ENCODE assay signal across 8 cellular contexts in the genomic region with DNA sequence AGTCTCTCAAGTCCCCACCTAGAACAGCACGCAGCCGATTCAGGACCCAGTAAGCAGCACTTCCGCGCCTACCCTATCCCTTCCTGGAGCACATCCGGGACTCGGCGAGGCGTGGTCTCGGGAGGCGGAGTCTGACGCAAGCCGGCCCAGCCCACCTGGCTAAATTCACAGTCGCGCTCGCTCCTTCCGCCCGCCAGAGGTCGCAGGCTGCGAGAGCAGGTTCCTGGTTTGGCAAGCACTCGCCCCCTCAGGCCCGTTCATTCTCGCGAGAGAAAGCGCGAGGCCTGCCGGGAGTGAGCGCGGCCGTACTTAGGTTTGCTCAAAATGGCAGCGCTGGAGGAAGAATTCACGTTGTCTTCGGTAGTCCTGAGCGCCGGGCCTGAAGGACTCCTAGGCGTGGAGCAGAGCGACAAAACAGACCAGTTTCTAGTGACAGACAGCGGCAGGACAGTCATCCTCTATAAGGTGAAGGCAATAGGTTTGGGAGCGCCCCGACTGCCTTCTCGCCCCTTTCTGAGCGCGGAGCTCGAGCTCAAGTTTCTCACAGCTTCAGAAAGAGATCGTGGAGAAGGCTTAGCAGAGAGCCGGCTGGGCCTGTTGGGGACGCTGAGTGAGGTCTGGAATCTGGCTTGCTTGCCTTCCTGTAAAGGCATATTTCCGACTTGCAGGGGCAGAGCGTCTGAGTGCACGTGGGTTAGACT. TPM values are rescaled to one million over a fixed set of nuclear protein-coding genes. Genes with fewer than 3 reads are reported as not detected.
DNase-seq lines count a peak whose midpoint lies in the region; TF ChIP-seq lines count a peak whose summit lies in the region.

Gene NOL11 (plus strand): TSS at position 313 of the 701 bp plus-strand sequence. CDS start 12 bp downstream, at position 325.

- CTCF ChIA-PET in activated naive CD4-positive, alpha-beta T cell treated with anti-CD3 and anti-CD28 coated beads for 36 hours (lab: Charles Lee): interaction anchor here (0.6 to 2.0 kb wide), 9 partner anchors 13 to 375 kb away, joined by 3 to 11 read pairs (median 3); partner anchors contain the start of gene BPTF

- peak within 1 kb of the TSS; percentile 97 for H3K4me3 ChIP-seq in GM08714 (ENCODE audit: low read length)
- H3K4me3 ChIP-seq in neuronal stem cell (ENCODE audit: low read length in 2 of 2): peak within 1 kb of the TSS; percentile 88 to 92

- peak; percentile 92 for TF ChIP-seq CTCF in HFFc6 (IDR thresholded peaks at IDR 0.05)
- no peak for TF ChIP-seq CTCF in subcutaneous adipose tissue (IDR thresholded peaks at IDR 0.05; ENCODE audit: low read depth)

- H3K4me1 ChIP-seq in neuronal stem cell (ENCODE audit: control insufficient read depth in 2 of 2, insufficient read depth in 1 of 2, low read depth in 1 of 2, low read length in 2 of 2): peaks cover 2 to 15% of the 10 kb centered on the region in 2 donors

- H3K4me2 ChIP-seq in neuronal stem cell (ENCODE audit: insufficient read depth, low read length, poor library complexity, severe bottlenecking): peak within 1 kb of the TSS; percentile 66

- H2AFZ ChIP-seq in neuronal stem cell (ENCODE audit: low read length): peak within 1 kb of the TSS; percentile 90

- peaks cover 6% of the 10 kb centered on the region; the same call in 1 of the 2 replicates for H3K9me3 Mint-ChIP-seq in HFFc6
- no peaks in the 10 kb centered on the region for H3K9me3 Mint-ChIP-seq in activated naive CD4-positive, alpha-beta T cell treated with anti-CD3 and anti-CD28 coated beads for 36 hours

- no peak within 1 kb of the TSS for H4K91ac ChIP-seq in neuronal stem cell (ENCODE audit: low read depth, low read length, poor library complexity)

- no peak within 1 kb of the TSS for H2AK5ac ChIP-seq in neuronal stem cell (ENCODE audit: low read depth, low read length)

- no peak within 1 kb of the TSS for H2BK15ac ChIP-seq in neuronal stem cell (ENCODE audit: low read length)

- H2BK5ac ChIP-seq in neuronal stem cell (ENCODE audit: low read length): no peak within 1 kb of the TSS

- H3K4me3 Mint-ChIP-seq in HFFc6: peak within 1 kb of the TSS; percentile 100
- H3K4me3 Mint-ChIP-seq in activated naive CD4-positive, alpha-beta T cell treated with anti-CD3 and anti-CD28 coated beads for 36 hours: peak within 1 kb of the TSS; percentile 100

- no peak within 1 kb of the TSS for H4K8ac ChIP-seq in neuronal stem cell (ENCODE audit: low read depth, low read length)

- no peak within 1 kb of the TSS for H2BK120ac ChIP-seq in neuronal stem cell (ENCODE audit: low read depth, low read length)

- no peak within 1 kb of the TSS for H3K4ac ChIP-seq in neuronal stem cell (ENCODE audit: low read length)

- intact Hi-C loops in activated naive CD4-positive, alpha-beta T cell treated with anti-CD3 and anti-CD28 coated beads for 36 hours (cut with micrococcal nuclease): loop anchor here (1.0 to 2.0 kb wide), 7 partner anchors 108 to 745 kb away; partner anchors contain the start of genes BPTF and PSMD12

- H2BK12ac ChIP-seq in neuronal stem cell (ENCODE audit: low read length): no peak within 1 kb of the TSS

- H3K79me1 ChIP-seq in neuronal stem cell (ENCODE audit: low read depth, low read length): peaks cover 6% of the 10 kb centered on the region

- peak within 1 kb of the TSS; percentile 80 for H3K27ac ChIP-seq in neuronal stem cell (replicated peaks; ENCODE audit: low read length)

- peaks cover 0 to 4% of the 10 kb centered on the region in 2 donors for H3K9me3 ChIP-seq in neuronal stem cell (replicated peaks in 1 of 2; ENCODE audit: control insufficient read depth in 2 of 2, insufficient read depth in 1 of 2, low read depth in 1 of 2, low read length in 2 of 2)

- H3K27me3 Mint-ChIP-seq in HFFc6 (ENCODE audit: insufficient read depth): no peaks in the 10 kb centered on the region
- peaks cover 3% of the 10 kb centered on the region for H3K27me3 Mint-ChIP-seq in activated naive CD4-positive, alpha-beta T cell treated with anti-CD3 and anti-CD28 coated beads for 36 hours (ENCODE audit: low read depth)

- peak within 1 kb of the TSS; percentile 91 for H3K18ac ChIP-seq in neuronal stem cell (ENCODE audit: low read length)

- peaks cover 14 to 35% of the 10 kb centered on the region in 2 donors for H3K36me3 ChIP-seq in neuronal stem cell (replicated peaks in 1 of 2; ENCODE audit: control insufficient read depth in 2 of 2, insufficient read depth in 2 of 2, low read length in 2 of 2)

- peak within 1 kb of the TSS; percentile 95 for H3K9ac ChIP-seq in neuronal stem cell (ENCODE audit: low read depth, low read length, poor library complexity)

- no CpG with 5 or more reads among the region's 49 CpGs for WGBS in neuronal stem cell (ENCODE audit: extremely low coverage in 2 of 2, insufficient read length in 2 of 2, insufficient replicate concordance in 1 of 2), 2 donors

- H3K23ac ChIP-seq in neuronal stem cell (ENCODE audit: low read depth, low read length, poor library complexity): peak within 1 kb of the TSS; percentile 58

- peak; percentile 98 for DNase-seq in HFFc6
- peak; percentile 99 for DNase-seq in NAMALWA (ENCODE audit: low spot score)
- DNase-seq in SK-N-DZ (ENCODE audit: low spot score): peak; percentile 99
- peak; percentile 100 for DNase-seq in activated naive CD4-positive, alpha-beta T cell treated with anti-CD3 and anti-CD28 coated beads for 36 hours
- DNase-seq in foreskin melanocyte: peak; percentile 97
- peak; percentile 99 for DNase-seq in neuronal stem cell (ENCODE audit: low spot score)

- H3K27ac Mint-ChIP-seq in HFFc6: peak within 1 kb of the TSS; percentile 95
- peak within 1 kb of the TSS; percentile 99 for H3K27ac Mint-ChIP-seq in activated naive CD4-positive, alpha-beta T cell treated with anti-CD3 and anti-CD28 coated beads for 36 hours

- H3K27me3 ChIP-seq in neuronal stem cell (ENCODE audit: control insufficient read depth in 3 of 3, insufficient read depth in 3 of 3, low read depth in 1 of 3, low read length in 3 of 3): no peaks in the 10 kb centered on the region

- H3K36me3 Mint-ChIP-seq in HFFc6 (ENCODE audit: low read depth): peaks cover 19% of the 10 kb centered on the region
- H3K36me3 Mint-ChIP-seq in activated naive CD4-positive, alpha-beta T cell treated with anti-CD3 and anti-CD28 coated beads for 36 hours (ENCODE audit: low read depth): peaks cover 18% of the 10 kb centered on the region

- peak within 1 kb of the TSS; percentile 83 for H3K14ac ChIP-seq in neuronal stem cell (ENCODE audit: low read length)

- peaks cover 9% of the 10 kb centered on the region for H3K4me1 Mint-ChIP-seq in HFFc6 (ENCODE audit: low read depth)
- peaks cover 20% of the 10 kb centered on the region for H3K4me1 Mint-ChIP-seq in activated naive CD4-positive, alpha-beta T cell treated with anti-CD3 and anti-CD28 coated beads for 36 hours (ENCODE audit: low read depth)

RNA-seq across cellular contexts. Expression of gene NOL11, which starts in this region (rescaled TPM):
- total RNA-seq in HFFc6 (2021; fragmentation: NEBNext Ultra II Directional; extraction: Animal tissue kit (Norgen Biotek cat#: 25700)): 10 to 100 TPM; 35.0 to 50.7 (median 44.2) TPM
- 88.3 and 91.1 TPM in 2 replicates for polyA plus RNA-seq in SK-N-DZ (2014; cell fraction: cytosol; rRNA removed)
- 118 and 136 TPM in 2 replicates for polyA plus RNA-seq in SK-N-DZ (2014; cell fraction: nucleus; rRNA removed)
- total RNA-seq in activated naive CD4-positive, alpha-beta T cell treated with anti-CD3 and anti-CD28 coated beads for 36 hours: 10 to 100 TPM; 49.7 to 54.1 TPM
- 49.5 TPM for polyA plus RNA-seq in neuronal stem cell (2013, experiment 1 of 2)
- polyA plus RNA-seq in neuronal stem cell (2013, experiment 2 of 2): 50.5 TPM
- total RNA-seq in subcutaneous adipose tissue: 10 to 100 TPM; 23.6 to 45.7 (median 27.3) TPM

Comparison
In these comparisons a context has a peak if more than half of its experiments do, and no peak if none do; other contexts are left out.
1. Peak in every context shown above with its lines: DNase-seq, H3K4me3 ChIP-seq and H3K27ac ChIP-seq.